ENCODE assay signal across 29 cellular contexts in genomic region chr5:8912106-8912505, GRCh38.
DNase-seq lines count a peak whose midpoint lies in the region; ATAC-seq and TF ChIP-seq lines count a peak whose summit lies in the region.
"Had no signal": no experiment of that assay in that cellular context is flagged by ENCODE, and none has a peak within 500 bp of the region (broad histone marks: within the 10 kb centered on the region; RNA-seq: fewer than 3 reads in every experiment).

No MANE protein-coding gene starts in this region.

- no peaks in the 10 kb centered on the region for H3K27me3 ChIP-seq in GM23248 (replicated peaks; ENCODE audit: insufficient read depth)
- H3K27me3 ChIP-seq: ascending aorta, BLaER1, gastroesophageal sphincter, ovary, SJCRH30 had no signal

- H4K20me1 ChIP-seq in GM23248 (ENCODE audit: insufficient read depth) = no peaks in the 10 kb centered on the region
- H4K20me1 ChIP-seq: BLaER1 had no signal

- H3K36me3 ChIP-seq in GM23248 (ENCODE audit: low read depth) = no peaks in the 10 kb centered on the region
- H3K36me3 ChIP-seq: ascending aorta, BLaER1, gastroesophageal sphincter, ovary, SJCRH30, WERI-Rb-1 had no signal

- no peak for ATAC-seq in HG02610 (IDR thresholded peaks at IDR 0.05; ENCODE audit: unreplicated experiment)
- ATAC-seq: esophagus mucosa; gastroesophageal sphincter; stimulated activated memory B cell treated with anti-CD40 and anti-IgM and Interleukin-4, amounts not matched to agents 10 μg/mL and 1 μg/mL and 100 μg/mL, for 72 hours had no signal

- H3K79me2 ChIP-seq in GM23248 (ENCODE audit: insufficient read depth) = no peaks in the 10 kb centered on the region

- 93% methylated on average over 3 of the region's 3 CpGs for WGBS in GM23248 (ENCODE audit: low coverage in 1 of 2, low lambda C conversion rate in 2 of 2, missing lambda C conversion rate in 2 of 2), 2 experiments

- no peak overlapping the region for H2AFZ ChIP-seq in GM23248

- H3K9ac ChIP-seq in GM23248 = no peak overlapping the region
- H3K9ac ChIP-seq: BLaER1 had no signal

- H3K9me3 ChIP-seq in GM23248 (ENCODE audit: low read depth) = no peaks in the 10 kb centered on the region
- H3K9me3 ChIP-seq: ascending aorta, gastroesophageal sphincter, ovary, SJCRH30 had no signal

- H3F3A ChIP-seq in GM23248 (ENCODE audit: insufficient read depth) = peaks cover 9% of the 10 kb centered on the region

- TF ChIP-seq CTCF in epithelial cell of esophagus (IDR thresholded peaks at IDR 0.05; ENCODE audit: insufficient read depth, low read depth, low read length, missing control alignments) = no peak

- in situ Hi-C loops in GM23248 (cut with MboI) = no loop called here

- no peak overlapping the region for H3K4me2 ChIP-seq in GM23248 (ENCODE audit: unreplicated experiment)
- H3K4me2 ChIP-seq: BLaER1 had no signal

- peak; percentile 45 for DNase-seq in GM23248
- DNase-seq in NCI-H226 = peak; percentile 48
- DNase-seq in epithelial cell of esophagus (ENCODE audit: low read depth) = peak; percentile 25
- peak; percentile 25 for DNase-seq in myocyte (ENCODE audit: low read depth)
- no peak for DNase-seq in globus pallidus (ENCODE audit: low spot score)
- DNase-seq in NK-92 (lab: John Stamatoyannopoulos, UW; ENCODE audit: unreplicated experiment) = no peak
- DNase-seq in NCI-H510A (lab: John Stamatoyannopoulos, UW) = no peak
- DNase-seq: activated CD4-positive, alpha-beta T cell treated with anti-CD3 and anti-CD28 coated beads, Interleukin-2, amount 10 ng/mL, durations not matched to agents 24 days and 14 days; activated gamma-delta T cell treated with Interleukin-2 at 50 U/mL for 16 hours; activated naive CD8-positive, alpha-beta T cell treated with anti-CD3 and anti-CD28 coated beads, Interleukin-2, amount 10 ng/mL, durations not matched to agents 7 days and 5 days; activated T-cell treated with anti-CD3 and anti-CD28 coated beads, Interleukin-2, amount 50 U/mL, for 1 hour; hippocampal formation; KG1; NCI-H1417 treated with DMSO at 0.1 percent for 48 hours; NCI-H345; NCI-H748 treated with DMSO at 0.1 percent for 48 hours; ovary; SJCRH30; substantia nigra; SW 1271; T-helper 9 cell; trophoblast cell; WERI-Rb-1 had no signal

- H3K9me2 ChIP-seq in GM23248 (ENCODE audit: insufficient read depth) = no peaks in the 10 kb centered on the region

- no peak overlapping the region for H3K27ac ChIP-seq in GM23248
- H3K27ac ChIP-seq: ascending aorta, BLaER1, gastroesophageal sphincter, ovary, SJCRH30, WERI-Rb-1 had no signal

- peaks cover 15% of the 10 kb centered on the region for H3K4me1 ChIP-seq in GM23248 (ENCODE audit: insufficient read depth)
- H3K4me1 ChIP-seq: ascending aorta, BLaER1, gastroesophageal sphincter, SJCRH30 had no signal

- H3K4me3 ChIP-seq in GM23248 (no peak overlapping the region), epithelial cell of esophagus (ENCODE audit: low read length) (no peak overlapping the region)
- H3K4me3 ChIP-seq: ascending aorta, BLaER1, gastroesophageal sphincter, ovary, SJCRH30 had no signal

Comparison
In these comparisons a context has a peak if more than half of its experiments do, and no peak if none do; other contexts are left out.
1. DNase-seq: peak in GM23248 (single experiment), NCI-H226 (single experiment), epithelial cell of esophagus (single experiment) and myocyte (single experiment); none in globus pallidus (single experiment), NK-92 (single experiment) and NCI-H510A (single experiment).